ENCODE assay signal across 7 cellular contexts in genomic region chr5:181205402-181205734, GRCh38. TPM values are rescaled to one million over a fixed set of nuclear protein-coding genes. Genes with fewer than 3 reads are reported as not detected.
DNase-seq lines count a peak whose midpoint lies in the region; ATAC-seq and TF ChIP-seq lines count a peak whose summit lies in the region.
"Had no signal": no experiment of that assay in that cellular context is flagged by ENCODE, and none has a peak within 500 bp of the region (broad histone marks: within the 10 kb centered on the region; RNA-seq: fewer than 3 reads in every experiment).

No MANE protein-coding gene starts in this region.

- no peak for ATAC-seq in activated CD8-positive, alpha-beta memory T cell treated with anti-CD3 and anti-CD28 coated beads, Interleukin-2, amount 10 ng/mL, durations not matched to agents 7 days and 5 days
- ATAC-seq in right cardiac atrium (peak in 1 of 2 donors; percentile 0), HG03095 (IDR thresholded peaks at IDR 0.05; ENCODE audit: unreplicated experiment) (no peak)

- no peaks in the 10 kb centered on the region for H3K36me3 Mint-ChIP-seq in activated CD8-positive, alpha-beta memory T cell treated with anti-CD3 and anti-CD28 coated beads, Interleukin-2, amount 10 ng/mL, durations not matched to agents 7 days and 5 days

- intact Hi-C loops in right cardiac atrium (cut with DNase I): no loop called here

- no peak for TF ChIP-seq POLR2A in tibial nerve (IDR thresholded peaks at IDR 0.05)

- H3K4me3 ChIP-seq in right cardiac atrium (ENCODE audit: low read length) (peak overlapping the region; percentile 55), tibial nerve (peak overlapping the region; percentile 61 to 83 (median 72))

- TF ChIP-seq CTCF in tibial nerve (IDR thresholded peaks at IDR 0.05): no peak

- CTCF ChIA-PET in activated CD8-positive, alpha-beta memory T cell treated with anti-CD3 and anti-CD28 coated beads, Interleukin-2, amount 10 ng/mL, durations not matched to agents 7 days and 5 days (lab: Charles Lee): interaction anchor here (1.3 to 7.4 kb wide), 7 partner anchors 15 to 37 kb away, joined by 4 to 129 read pairs (median 9); partner anchors contain the start of gene TRIM41

- H3K4me1 Mint-ChIP-seq in activated CD8-positive, alpha-beta memory T cell treated with anti-CD3 and anti-CD28 coated beads, Interleukin-2, amount 10 ng/mL, durations not matched to agents 7 days and 5 days: peaks cover 27% of the 10 kb centered on the region

- H3K4me3 Mint-ChIP-seq in activated CD8-positive, alpha-beta memory T cell treated with anti-CD3 and anti-CD28 coated beads, Interleukin-2, amount 10 ng/mL, durations not matched to agents 7 days and 5 days: peak overlapping the region; percentile 85

- peaks cover 39% of the 10 kb centered on the region for H3K27me3 Mint-ChIP-seq in activated CD8-positive, alpha-beta memory T cell treated with anti-CD3 and anti-CD28 coated beads, Interleukin-2, amount 10 ng/mL, durations not matched to agents 7 days and 5 days

- H3K27me3 ChIP-seq in right cardiac atrium (ENCODE audit: control insufficient read depth, insufficient read depth) (no peaks in the 10 kb centered on the region), tibial nerve (no peaks in the 10 kb centered on the region)

- peak overlapping the region; percentile 90 for H3K27ac Mint-ChIP-seq in activated CD8-positive, alpha-beta memory T cell treated with anti-CD3 and anti-CD28 coated beads, Interleukin-2, amount 10 ng/mL, durations not matched to agents 7 days and 5 days

- H3K27ac ChIP-seq in right cardiac atrium (ENCODE audit: low read length): no peak overlapping the region
- peak overlapping the region in 3 of 4 donors; percentile 23 to 92 (median 92) for H3K27ac ChIP-seq in tibial nerve

- H3K36me3 ChIP-seq in tibial nerve: no peaks in the 10 kb centered on the region

- H3K9me3 ChIP-seq in right cardiac atrium (ENCODE audit: control insufficient read depth, low read length): no peaks in the 10 kb centered on the region
- H3K9me3 ChIP-seq in tibial nerve: no peaks in the 10 kb centered on the region

- no peaks in the 10 kb centered on the region for H3K9me3 Mint-ChIP-seq in activated CD8-positive, alpha-beta memory T cell treated with anti-CD3 and anti-CD28 coated beads, Interleukin-2, amount 10 ng/mL, durations not matched to agents 7 days and 5 days (ENCODE audit: low read depth)

- WGBS in right cardiac atrium: 4% methylated on average over 26 of the region's 26 CpGs
- 2 to 7% methylated on average over 25 to 26 of the region's 26 CpGs for WGBS in tibial nerve, 2 donors

- DNase-seq in activated CD8-positive, alpha-beta memory T cell treated with anti-CD3 and anti-CD28 coated beads, Interleukin-2, amount 10 ng/mL, durations not matched to agents 7 days and 5 days: no peak
- no peak for DNase-seq in activated CD8-positive, alpha-beta memory T cell treated with anti-CD3 and anti-CD28 coated beads, Interleukin-2, amount 50 U/mL, for 48 hours
- DNase-seq in right cardiac atrium (no peak), tibial nerve (ENCODE audit: low spot score in 2 of 2) (no peak), dedifferentiated amniotic fluid mesenchymal stem cell (ENCODE audit: extremely low spot score) (no peak)
- DNase-seq: NCI-H774 had no signal

- H3K4me1 ChIP-seq in right cardiac atrium (ENCODE audit: control insufficient read depth, insufficient read depth, low read length) (peaks cover 4% of the 10 kb centered on the region), tibial nerve (peaks cover 0 to 37% (median 13%) of the 10 kb centered on the region in 4 donors)

- no peak for TF ChIP-seq EP300 in tibial nerve (IDR thresholded peaks at IDR 0.05)

RNA-seq across cellular contexts. Expression of gene TRIM7, which starts 0.4 kb away (rescaled TPM):
- total RNA-seq in activated CD8-positive, alpha-beta memory T cell treated with anti-CD3 and anti-CD28 coated beads, Interleukin-2, amount 10 ng/mL, durations not matched to agents 7 days and 5 days: 1 to 10 TPM; 1.6 to 1.7 TPM
- 10 to 100 TPM in 1 of 4 donors, 1 to 10 TPM in 3; 3.8 to 13.1 (median 5.3) TPM for total RNA-seq in right cardiac atrium
- 4.4 TPM for polyA plus RNA-seq in right cardiac atrium
- total RNA-seq in tibial nerve: 10 to 100 TPM in 3 of 4 donors, 1 to 10 TPM in 1; 3.7 to 12.1 (median 10.6) TPM

RNA-seq across cellular contexts. Expression of gene TRIM41, which starts 17.7 kb away (rescaled TPM):
- 10 to 100 TPM; 40.7 to 44.9 TPM for total RNA-seq in activated CD8-positive, alpha-beta memory T cell treated with anti-CD3 and anti-CD28 coated beads, Interleukin-2, amount 10 ng/mL, durations not matched to agents 7 days and 5 days
- total RNA-seq in right cardiac atrium (10 to 100 TPM; 18.6 to 21.2 (median 21.0) TPM), tibial nerve (10 to 100 TPM; 17.9 to 25.7 (median 22.7) TPM)
- polyA plus RNA-seq in right cardiac atrium: 17.0 TPM

RNA-seq across cellular contexts. Expression of gene RACK1, which starts 38.3 kb away (rescaled TPM):
- total RNA-seq in activated CD8-positive, alpha-beta memory T cell treated with anti-CD3 and anti-CD28 coated beads, Interleukin-2, amount 10 ng/mL, durations not matched to agents 7 days and 5 days: 1,000 to 10,000 TPM; 1,565 to 1,861 TPM
- total RNA-seq in right cardiac atrium (100 to 1,000 TPM; 698 to 874 (median 743) TPM), tibial nerve (1,000 to 10,000 TPM; 1,722 to 2,174 (median 1,870) TPM)
- polyA plus RNA-seq in right cardiac atrium: 1,031 TPM

RNA-seq across cellular contexts. Expression of gene TRIM52, which starts 55.6 kb away (rescaled TPM):
- total RNA-seq in activated CD8-positive, alpha-beta memory T cell treated with anti-CD3 and anti-CD28 coated beads, Interleukin-2, amount 10 ng/mL, durations not matched to agents 7 days and 5 days: 10 to 100 TPM; 20.0 to 26.2 TPM
- total RNA-seq in right cardiac atrium (10 to 100 TPM in 2 of 4 donors, 1 to 10 TPM in 2; 8.2 to 11.6 (median 10.6) TPM), tibial nerve (10 to 100 TPM; 12.3 to 20.3 (median 16.4) TPM)
- 9.3 TPM for polyA plus RNA-seq in right cardiac atrium

RNA-seq across cellular contexts. Expression of gene OR2V2, which starts 58.0 kb away (rescaled TPM):
- total RNA-seq in activated CD8-positive, alpha-beta memory T cell treated with anti-CD3 and anti-CD28 coated beads, Interleukin-2, amount 10 ng/mL, durations not matched to agents 7 days and 5 days: not detected
- not detected for total RNA-seq in right cardiac atrium
- polyA plus RNA-seq in right cardiac atrium: not detected
- total RNA-seq in tibial nerve: not detected
